Comparison of ENCODE assay signal across 19 cellular contexts in genomic region chr1:238205045-238205662, GRCh38.
"Had no signal": no experiment of that assay in that cellular context is flagged by ENCODE, and none has a peak within 500 bp of the region (broad histone marks: within the 10 kb centered on the region; RNA-seq: fewer than 3 reads in every experiment).

No MANE protein-coding gene starts in this region.

- H3K4me1 ChIP-seq: esophagus squamous epithelium, gastroesophageal sphincter, tibial artery had no signal

- H3K36me3 ChIP-seq: esophagus squamous epithelium, gastroesophageal sphincter, tibial artery had no signal

- H3K9me3 Mint-ChIP-seq: dendritic cell treated with granulocyte-macrophage colony-stimulating factor and Interleukin-4, amounts not matched to agents 40 ng/mL and 50 ng/mL, for 4 days had no signal

- H3K4me3 Mint-ChIP-seq: dendritic cell treated with granulocyte-macrophage colony-stimulating factor and Interleukin-4, amounts not matched to agents 40 ng/mL and 50 ng/mL, for 4 days; effector memory CD8-positive, alpha-beta T cell; immature natural killer cell; natural killer cell; neural crest cell; stimulated activated effector memory CD8-positive, alpha-beta T cell treated with anti-CD3 and anti-CD28 coated beads, Interleukin-12 subunit alpha, Interleukin-12 subunit beta, amount 100 ng/mL, for 72 hours; stimulated activated naive CD8-positive, alpha-beta T cell treated with anti-CD3 and anti-CD28 coated beads, Interleukin-15, Interleukin-2, amounts not matched to agents 100 ng/mL and 50 ng/mL, for 24 hours had no signal

- H3K27me3 Mint-ChIP-seq: dendritic cell treated with granulocyte-macrophage colony-stimulating factor and Interleukin-4, amounts not matched to agents 40 ng/mL and 50 ng/mL, for 4 days; effector memory CD8-positive, alpha-beta T cell; stimulated activated naive CD8-positive, alpha-beta T cell treated with anti-CD3 and anti-CD28 coated beads, Interleukin-15, Interleukin-2, amounts not matched to agents 100 ng/mL and 50 ng/mL, for 24 hours had no signal

- DNase-seq: cerebellar nuclear complex; effector memory CD8-positive, alpha-beta T cell; esophagus squamous epithelium; foreskin fibroblast; immature natural killer cell; left cardiac atrium; natural killer cell; posterior cingulate gyrus; right cardiac atrium; stimulated activated CD4-positive, alpha-beta T cell treated with anti-CD3 and anti-CD28 coated beads, Interleukin-2, amount 100 ng/mL, for 48 hours; stimulated activated CD8-positive, alpha-beta memory T cell treated with anti-CD3 and anti-CD28 coated beads, Interleukin-4, amount 100 ng/mL, for 48 hours; tibial artery had no signal

- H3K27ac ChIP-seq: esophagus squamous epithelium, gastroesophageal sphincter, tibial artery had no signal

- H3K4me2 ChIP-seq: smooth muscle cell had no signal

- FAIRE-seq: keratinocyte had no signal

- H3K9me3 ChIP-seq: tibial artery had no signal

- H3K27me3 ChIP-seq: esophagus squamous epithelium, gastroesophageal sphincter, tibial artery had no signal

- H3K4me1 Mint-ChIP-seq: immature natural killer cell; natural killer cell; neural crest cell; stimulated activated effector memory CD8-positive, alpha-beta T cell treated with anti-CD3 and anti-CD28 coated beads, Interleukin-12 subunit alpha, Interleukin-12 subunit beta, amount 100 ng/mL, for 72 hours had no signal

- H3K27ac Mint-ChIP-seq: dendritic cell treated with granulocyte-macrophage colony-stimulating factor and Interleukin-4, amounts not matched to agents 40 ng/mL and 50 ng/mL, for 4 days; effector memory CD8-positive, alpha-beta T cell; immature natural killer cell; natural killer cell; stimulated activated effector memory CD8-positive, alpha-beta T cell treated with anti-CD3 and anti-CD28 coated beads, Interleukin-12 subunit alpha, Interleukin-12 subunit beta, amount 100 ng/mL, for 72 hours; stimulated activated naive CD8-positive, alpha-beta T cell treated with anti-CD3 and anti-CD28 coated beads, Interleukin-15, Interleukin-2, amounts not matched to agents 100 ng/mL and 50 ng/mL, for 24 hours had no signal

- H3K36me3 Mint-ChIP-seq: immature natural killer cell; natural killer cell; stimulated activated effector memory CD8-positive, alpha-beta T cell treated with anti-CD3 and anti-CD28 coated beads, Interleukin-12 subunit alpha, Interleukin-12 subunit beta, amount 100 ng/mL, for 72 hours had no signal

- ATAC-seq: effector memory CD8-positive, alpha-beta T cell; gastroesophageal sphincter; left cardiac atrium; natural killer cell; right cardiac atrium; stimulated activated effector memory CD8-positive, alpha-beta T cell treated with anti-CD3 and anti-CD28 coated beads, Interleukin-12 subunit alpha, Interleukin-12 subunit beta, amount 100 ng/mL, for 72 hours had no signal

- H3K4me3 ChIP-seq: esophagus squamous epithelium, gastroesophageal sphincter, smooth muscle cell, tibial artery had no signal
